Comparison of ENCODE assay signal across 1 cellular context in genomic region chr14:74881425-74882102, GRCh38.
TF ChIP-seq lines count a peak whose summit lies in the region.

Gene DLST, plus strand, starts transcription at chr14:74881916. Its CDS starts 38 bp downstream, at chr14:74881954.

TF ChIP-seq in HEK293, 187 proteins besides CTCF, POLR2A, EP300 and RAD21 (continued from another document and continues in another):
- TF ChIP-seq REST (tag by site-specific recombination; IDR thresholded peaks at IDR 0.05) (no peak), ZNF202 (tag by site-specific recombination; IDR thresholded peaks at IDR 0.05; ENCODE audit: borderline replicate concordance) (no peak), ZNF146 (tag by site-specific recombination; IDR thresholded peaks at IDR 0.05) (no peak), ELK4 (IDR thresholded peaks at IDR 0.05; ENCODE audit: borderline replicate concordance, low read depth, low read length) (peak; percentile 46; the same call in 1 of the 2 replicates), BCL6B (tag by site-specific recombination; IDR thresholded peaks at IDR 0.05) (no peak), MYNN (tag by site-specific recombination; IDR thresholded peaks at IDR 0.05; ENCODE audit: borderline replicate concordance) (no peak), REPIN1 (tag by site-specific recombination; IDR thresholded peaks at IDR 0.05; ENCODE audit: low read depth) (no peak), ZNF148 (tag by site-specific recombination; IDR thresholded peaks at IDR 0.05; ENCODE audit: borderline replicate concordance) (no peak), ZBTB49 (tag by site-specific recombination; IDR thresholded peaks at IDR 0.05; ENCODE audit: low read depth) (no peak), ZNF623 (tag by site-specific recombination; IDR thresholded peaks at IDR 0.05) (peak; percentile 34), ZNF544 (tag by site-specific recombination; IDR thresholded peaks at IDR 0.05) (no peak), ZFP3 (tag by site-specific recombination; IDR thresholded peaks at IDR 0.05; ENCODE audit: low read depth) (no peak), GFI1B (tag by site-specific recombination; IDR thresholded peaks at IDR 0.05) (no peak), ZNF266 (tag by site-specific recombination; IDR thresholded peaks at IDR 0.05; ENCODE audit: low read depth) (no peak), ZNF133 (tag by site-specific recombination; IDR thresholded peaks at IDR 0.05) (no peak), GLIS2 (tag by site-specific recombination; IDR thresholded peaks at IDR 0.05) (peak; percentile 38; the same call in 1 of the 2 replicates), ATF2 (tag by site-specific recombination; IDR thresholded peaks at IDR 0.05; ENCODE audit: low read depth) (no peak), PRDM2 (tag by site-specific recombination; IDR thresholded peaks at IDR 0.05; ENCODE audit: borderline replicate concordance) (no peak), GLI2 (tag by site-specific recombination; IDR thresholded peaks at IDR 0.05; ENCODE audit: borderline replicate concordance, low read depth) (no peak), ZNF449 (tag by site-specific recombination; IDR thresholded peaks at IDR 0.05) (peak; percentile 35; the same call in 1 of the 2 replicates), ZNF10 (tag by site-specific recombination; IDR thresholded peaks at IDR 0.05) (0 out of 2 replicates have a peak, but pooled peaks have one; percentile 32), ZSCAN18 (tag by site-specific recombination; IDR thresholded peaks at IDR 0.05) (no peak), ZSCAN16 (tag by site-specific recombination; IDR thresholded peaks at IDR 0.05) (no peak), ZNF76 (tag by site-specific recombination; IDR thresholded peaks at IDR 0.05; ENCODE audit: borderline replicate concordance, low read depth) (peak; percentile 58; the same call in 1 of the 2 replicates), ZNF488 (tag by site-specific recombination; IDR thresholded peaks at IDR 0.05) (no peak), ZNF626 (tag by site-specific recombination; IDR thresholded peaks at IDR 0.05) (no peak), ZNF433 (tag by site-specific recombination; IDR thresholded peaks at IDR 0.05; ENCODE audit: low read depth) (no peak), KLF8 (tag by site-specific recombination; IDR thresholded peaks at IDR 0.05) (peak; percentile 79), ZNF223 (tag by site-specific recombination; IDR thresholded peaks at IDR 0.05) (0 out of 2 replicates have a peak, but pooled peaks have one; percentile 12), ZFP37 (tag by site-specific recombination; IDR thresholded peaks at IDR 0.05) (peak; percentile 84; the same call in 1 of the 2 replicates), MZF1 (tag by site-specific recombination; IDR thresholded peaks at IDR 0.05; ENCODE audit: borderline replicate concordance) (no peak)
